ENCODE assay signal across 8 cellular contexts in the genomic region with DNA sequence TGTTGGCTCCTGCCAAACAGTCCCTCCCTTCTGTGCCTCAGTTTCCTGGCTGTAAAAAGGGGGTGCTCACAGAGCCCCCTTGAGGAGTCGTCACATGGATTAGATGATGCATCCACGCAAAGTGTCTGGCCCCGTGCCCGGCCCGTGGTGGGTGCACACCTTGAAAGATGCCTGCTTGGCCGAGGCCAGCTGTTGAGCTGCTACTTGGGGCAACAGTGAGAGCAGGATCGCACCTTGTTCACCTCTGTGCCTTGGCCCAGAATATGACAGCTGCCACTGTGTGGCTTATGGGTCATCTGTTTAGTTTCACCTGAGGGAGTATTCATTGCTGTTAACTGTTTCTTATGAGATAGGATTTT. TPM values are rescaled to one million over a fixed set of nuclear protein-coding genes. Genes with fewer than 3 reads are reported as not detected.
DNase-seq lines count a peak whose midpoint lies in the region; ATAC-seq lines count a peak whose summit lies in the region.

No MANE protein-coding gene starts in this region.

- H3K27ac Mint-ChIP-seq in activated naive CD8-positive, alpha-beta T cell treated with anti-CD3 and anti-CD28 coated beads, Interleukin-2, amount 50 U/mL, for 24 hours: no peak overlapping the region
- peak overlapping the region in 5 of 6 donors; percentile 92 to 98 (median 96) for H3K27ac Mint-ChIP-seq in naive B cell

- peaks cover 2% of the 10 kb centered on the region for H3K36me3 Mint-ChIP-seq in activated naive CD8-positive, alpha-beta T cell treated with anti-CD3 and anti-CD28 coated beads, Interleukin-2, amount 50 U/mL, for 24 hours (ENCODE audit: low read depth)
- H3K36me3 Mint-ChIP-seq in naive B cell: no peaks in the 10 kb centered on the region

- H3K27me3 Mint-ChIP-seq in activated naive CD8-positive, alpha-beta T cell treated with anti-CD3 and anti-CD28 coated beads, Interleukin-2, amount 50 U/mL, for 24 hours: no peaks in the 10 kb centered on the region
- no peaks in the 10 kb centered on the region for H3K27me3 Mint-ChIP-seq in naive B cell

- H3K4me1 Mint-ChIP-seq in activated naive CD8-positive, alpha-beta T cell treated with anti-CD3 and anti-CD28 coated beads, Interleukin-2, amount 50 U/mL, for 24 hours: peaks cover 31% of the 10 kb centered on the region
- peaks cover 30 to 63% (median 53%) of the 10 kb centered on the region in 3 donors for H3K4me1 Mint-ChIP-seq in naive B cell

- ATAC-seq in GM18517 (IDR thresholded peaks at IDR 0.05; ENCODE audit: unreplicated experiment) (peak; percentile 33), HG02943 (IDR thresholded peaks at IDR 0.05; ENCODE audit: low read depth, unreplicated experiment) (peak; percentile 24), naive B cell (ENCODE audit: low read depth in 2 of 2) (peak; percentile 2 to 6), HG03139 (IDR thresholded peaks at IDR 0.05; ENCODE audit: unreplicated experiment) (no peak)
- ATAC-seq in activated naive CD8-positive, alpha-beta T cell treated with anti-CD3 and anti-CD28 coated beads, Interleukin-2, amount 50 U/mL, for 24 hours: no peak

- no peaks in the 10 kb centered on the region for H3K9me3 Mint-ChIP-seq in activated naive CD8-positive, alpha-beta T cell treated with anti-CD3 and anti-CD28 coated beads, Interleukin-2, amount 50 U/mL, for 24 hours
- H3K9me3 Mint-ChIP-seq in naive B cell: no peaks in the 10 kb centered on the region

- H3K4me3 Mint-ChIP-seq in activated naive CD8-positive, alpha-beta T cell treated with anti-CD3 and anti-CD28 coated beads, Interleukin-2, amount 50 U/mL, for 24 hours: peak overlapping the region; percentile 75
- peak overlapping the region; percentile 85 to 94 (median 93) for H3K4me3 Mint-ChIP-seq in naive B cell

- DNase-seq in activated naive CD8-positive, alpha-beta T cell treated with anti-CD3 and anti-CD28 coated beads, Interleukin-2, amount 50 U/mL, for 24 hours: no peak
- DNase-seq in naive B cell: no peak
- DNase-seq in cerebellar cortex (ENCODE audit: low spot score): no peak
- no peak for DNase-seq in cortex of kidney (lab: John Stamatoyannopoulos, UW)
- DNase-seq in D341Med (ENCODE audit: low spot score): no peak

RNA-seq across cellular contexts. Expression of a gene that starts 17.7 kb away (rescaled TPM):
- polyA plus RNA-seq in naive B cell (ENCODE audit: low read depth in 6 of 6): 1 to 10 TPM in 5 of 6 donors, not detected in 1; 1.4 to 2.4 (median 1.4) TPM

Comparison
In these comparisons a context has a peak if more than half of its experiments do, and no peak if none do; other contexts are left out.
1. ATAC-seq: peak in GM18517 (single experiment), HG02943 (single experiment) and naive B cell (2 of 2); none in activated naive CD8-positive, alpha-beta T cell treated with anti-CD3 and anti-CD28 coated beads, Interleukin-2, amount 50 U/mL, for 24 hours (single experiment) and HG03139 (single experiment).